Comparison of ENCODE assay signal across 12 cellular contexts in genomic region chr1:111988377-111988742, GRCh38. TPM values are rescaled to one million over a fixed set of nuclear protein-coding genes. Genes with fewer than 3 reads are reported as not detected.
A peak's percentile ranks its signal among the peaks of the same experiment; 100 is the strongest.
DNase-seq lines count a peak whose midpoint lies in the region; ATAC-seq and TF ChIP-seq lines count a peak whose summit lies in the region.
"Had no signal": no experiment of that assay in that cellular context is flagged by ENCODE, and none has a peak within 500 bp of the region (broad histone marks: within the 10 kb centered on the region; RNA-seq: fewer than 3 reads in every experiment).

No MANE protein-coding gene starts in this region.

- H3K36me3 Mint-ChIP-seq in memory B cell = no peaks in the 10 kb centered on the region

- DNase-seq in heart left ventricle (no peak), Right ventricle myocardium superior (no peak), memory B cell (ENCODE audit: low spot score in 2 of 2) (no peak), thoracic aorta (ENCODE audit: low spot score) (no peak), NCI-H82 treated with DMSO at 0.1 percent for 48 hours (lab: John Stamatoyannopoulos, UW; ENCODE audit: unreplicated experiment) (no peak), NCI-H524 (lab: John Stamatoyannopoulos, UW) (no peak), activated gamma-delta T cell (lab: John Stamatoyannopoulos, UW) (no peak)
- DNase-seq: activated CD4-positive, alpha-beta T cell treated with anti-CD3 and anti-CD28 coated beads, Interleukin-2, amount 50 U/mL, for 1 hour; NCI-H1930 had no signal

- H3K27ac ChIP-seq in heart left ventricle (peak overlapping the region in 11 of 12 donors; percentile 46 to 91 (median 82)), angular gyrus (ENCODE audit: low read depth, low read length) (peak overlapping the region; percentile 29), thoracic aorta (peak overlapping the region in 1 of 2 donors; percentile 28)

- H3K4me1 ChIP-seq in heart left ventricle (peaks cover 0 to 69% (median 25%) of the 10 kb centered on the region in 12 donors), thoracic aorta (ENCODE audit: control insufficient read depth in 1 of 2, low read depth in 2 of 2) (peaks cover 0 to 30% of the 10 kb centered on the region in 2 donors)

- intact Hi-C loops in heart left ventricle (cut with DNase I) = loop anchor here in 2 of 10 donors (5.0 to 10.0 kb wide), 2 partner anchors 104 to 141 kb away; no protein-coding TSS in a partner anchor
- intact Hi-C loops in Right ventricle myocardium superior (cut with DNase I) = loop anchor here (2.0 kb wide), 1 partner anchor 186 kb away; no protein-coding TSS in a partner anchor

- no peak for TF ChIP-seq CTCF in heart left ventricle (IDR thresholded peaks at IDR 0.05)
- TF ChIP-seq CTCF in thoracic aorta (IDR thresholded peaks at IDR 0.05) = no peak

- 21 to 28% (median 25%) methylated on average over 8 of the region's 8 CpGs for WGBS in heart left ventricle, 4 donors

- H3K4me1 Mint-ChIP-seq in memory B cell = peaks cover 8% of the 10 kb centered on the region

- H3K9me3 Mint-ChIP-seq in memory B cell = no peaks in the 10 kb centered on the region

- TF ChIP-seq POLR2A in heart left ventricle (IDR thresholded peaks at IDR 0.05) = no peak

- H3K4me3 ChIP-seq in heart left ventricle (peak overlapping the region in 10 of 12 donors; percentile 35 to 82 (median 65)), thoracic aorta (peak overlapping the region; percentile 81)

- H3K27ac Mint-ChIP-seq in memory B cell = no peak overlapping the region

- H3K9me3 ChIP-seq in heart left ventricle (no peaks in the 10 kb centered on the region), thoracic aorta (no peaks in the 10 kb centered on the region)

- peak overlapping the region; percentile 61 for H3K4me3 Mint-ChIP-seq in memory B cell

- H3K27me3 Mint-ChIP-seq in memory B cell = peaks cover 25% of the 10 kb centered on the region

- H3K36me3 ChIP-seq in heart left ventricle (no peaks in the 10 kb centered on the region), thoracic aorta (no peaks in the 10 kb centered on the region)

- ATAC-seq in heart left ventricle = no peak
- ATAC-seq in Right ventricle myocardium superior (ENCODE audit: poor library complexity) = no peak
- ATAC-seq in memory B cell (ENCODE audit: low read depth) = no peak
- no peak for ATAC-seq in thoracic aorta (ENCODE audit: insufficient number of reproducible peaks, low FRiP score, low read depth)
- ATAC-seq: esophagus mucosa, left colon had no signal

- H3K27me3 ChIP-seq in heart left ventricle (peaks cover 0 to 49% (median 3%) of the 10 kb centered on the region in 9 donors), thoracic aorta (replicated peaks; ENCODE audit: insufficient read depth) (no peaks in the 10 kb centered on the region)

RNA-seq across cellular contexts. Expression of gene KCND3, which starts 1.1 kb away (rescaled TPM):
- 10 to 100 TPM; 11.5 to 23.0 (median 17.4) TPM for total RNA-seq in heart left ventricle
- 10 to 100 TPM in 1 of 2 donors, 1 to 10 TPM in 1; 7.2 to 10.3 TPM for polyA plus RNA-seq in heart left ventricle
- 19.7 TPM for total RNA-seq in Right ventricle myocardium superior
- 10 to 100 TPM; 12.3 to 16.6 TPM for total RNA-seq in thoracic aorta
